Comparison of ENCODE assay signal across 8 cellular contexts in the genomic region with DNA sequence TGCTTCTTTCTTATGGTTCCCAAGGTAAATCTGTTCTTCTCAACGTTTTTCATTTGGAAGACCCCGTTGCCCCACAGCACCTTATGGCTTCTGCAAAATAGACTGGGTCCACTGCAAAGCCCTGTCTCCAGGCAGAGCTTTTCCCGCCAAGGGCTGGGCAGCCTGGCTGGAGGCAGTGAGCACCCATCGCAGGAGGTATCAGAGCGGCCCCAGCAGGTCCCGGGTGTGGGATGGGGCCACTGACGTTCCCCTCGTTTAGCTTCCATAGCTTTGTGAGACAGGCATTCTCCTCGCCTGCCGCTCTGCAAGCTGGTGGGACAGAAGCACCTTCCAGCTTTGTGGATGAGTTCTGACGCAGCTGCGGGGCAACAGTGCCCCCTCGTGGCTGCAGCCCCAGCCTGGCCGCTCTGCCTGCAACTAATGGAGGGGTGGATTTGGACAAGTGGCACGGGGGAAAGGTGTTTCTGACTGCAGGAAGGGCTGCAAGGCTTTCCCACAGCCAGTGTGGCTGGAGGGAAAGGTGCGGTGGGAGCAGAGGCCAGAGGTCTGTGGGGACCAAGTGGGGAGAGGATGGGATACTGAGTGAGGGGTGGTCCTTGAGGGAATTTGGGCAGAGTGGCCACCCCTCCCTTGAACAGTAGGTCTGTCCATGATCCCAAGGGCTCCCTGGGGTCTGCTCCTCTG.
DNase-seq lines count a peak whose midpoint lies in the region; ATAC-seq lines count a peak whose summit lies in the region.

No MANE protein-coding gene starts in this region.

- no peaks in the 10 kb centered on the region for H3K9me3 Mint-ChIP-seq in activated CD8-positive, alpha-beta T cell treated with anti-CD3 and anti-CD28 coated beads, Interleukin-2, amount 10 ng/mL, durations not matched to agents 7 days and 5 days (ENCODE audit: insufficient read depth)

- H3K27ac ChIP-seq in effector memory CD4-positive, alpha-beta T cell (ENCODE audit: insufficient read depth, low read length, poor library complexity, severe bottlenecking) = no peak overlapping the region

- H3K27ac Mint-ChIP-seq in activated CD8-positive, alpha-beta T cell treated with anti-CD3 and anti-CD28 coated beads, Interleukin-2, amount 10 ng/mL, durations not matched to agents 7 days and 5 days = no peak overlapping the region

- H3K36me3 ChIP-seq in effector memory CD4-positive, alpha-beta T cell (ENCODE audit: control insufficient read depth, insufficient read depth, low read length) = no peaks in the 10 kb centered on the region

- CTCF ChIA-PET in activated CD8-positive, alpha-beta T cell treated with anti-CD3 and anti-CD28 coated beads, Interleukin-2, amount 10 ng/mL, durations not matched to agents 7 days and 5 days (lab: Charles Lee) = interaction anchor here (0.8 to 15.5 kb wide), 42 partner anchors 8 to 556 kb away, joined by 3 to 387 read pairs (median 4); partner anchors contain the start of genes HDAC11 and WNT7A

- H3K4me1 Mint-ChIP-seq in activated CD8-positive, alpha-beta T cell treated with anti-CD3 and anti-CD28 coated beads, Interleukin-2, amount 10 ng/mL, durations not matched to agents 7 days and 5 days (ENCODE audit: low read depth) = peaks cover 31% of the 10 kb centered on the region

- H3K4me3 Mint-ChIP-seq in activated CD8-positive, alpha-beta T cell treated with anti-CD3 and anti-CD28 coated beads, Interleukin-2, amount 10 ng/mL, durations not matched to agents 7 days and 5 days = no peak overlapping the region

- no peak overlapping the region for H3K4me3 ChIP-seq in effector memory CD4-positive, alpha-beta T cell (ENCODE audit: insufficient read depth, low read depth, low read length, poor library complexity, severe bottlenecking)

- DNase-seq in EH (ENCODE audit: low read depth) = peak; percentile 78
- DNase-seq in NCI-H748 treated with DMSO at 0.1 percent for 48 hours (lab: John Stamatoyannopoulos, UW) = peak; percentile 29
- peak; percentile 81 for DNase-seq in activated CD8-positive, alpha-beta T cell treated with anti-CD3 and anti-CD28 coated beads, Interleukin-2, amount 10 ng/mL, durations not matched to agents 7 days and 5 days
- DNase-seq in effector memory CD4-positive, alpha-beta T cell = peak; percentile 44 to 60 (median 52)
- peak; percentile 81 for DNase-seq in medulla oblongata (ENCODE audit: extremely low spot score)
- peak; percentile 47 to 51 for DNase-seq in stimulated activated CD8-positive, alpha-beta memory T cell treated with anti-CD3 and anti-CD28 coated beads, Interleukin-15, amount 100 ng/mL, for 4 hours (ENCODE audit: low read depth in 2 of 2)

- ATAC-seq in HG02759 (IDR thresholded peaks at IDR 0.05; ENCODE audit: unreplicated experiment) (peak; percentile 68), GM19397 (IDR thresholded peaks at IDR 0.05; ENCODE audit: unreplicated experiment) (no peak)
- ATAC-seq in activated CD8-positive, alpha-beta T cell treated with anti-CD3 and anti-CD28 coated beads, Interleukin-2, amount 10 ng/mL, durations not matched to agents 7 days and 5 days = peak; percentile 59

- no peaks in the 10 kb centered on the region for H3K36me3 Mint-ChIP-seq in activated CD8-positive, alpha-beta T cell treated with anti-CD3 and anti-CD28 coated beads, Interleukin-2, amount 10 ng/mL, durations not matched to agents 7 days and 5 days (ENCODE audit: low read depth)

- H3K4me1 ChIP-seq in effector memory CD4-positive, alpha-beta T cell (ENCODE audit: control insufficient read depth, insufficient read depth, low read length, poor library complexity, severe bottlenecking) = peaks cover 26% of the 10 kb centered on the region

- POLR2A ChIA-PET in activated CD8-positive, alpha-beta T cell treated with anti-CD3 and anti-CD28 coated beads, Interleukin-2, amount 10 ng/mL, durations not matched to agents 7 days and 5 days (lab: Charles Lee) = interaction anchor here (1.2 kb wide), 1 partner anchor 152 kb away, joined by 4 read pairs; no protein-coding TSS in a partner anchor

- H3K27me3 Mint-ChIP-seq in activated CD8-positive, alpha-beta T cell treated with anti-CD3 and anti-CD28 coated beads, Interleukin-2, amount 10 ng/mL, durations not matched to agents 7 days and 5 days (ENCODE audit: low read depth) = peaks cover 35% of the 10 kb centered on the region

- H3K9me3 ChIP-seq in effector memory CD4-positive, alpha-beta T cell (ENCODE audit: control insufficient read depth, low read length) = no peaks in the 10 kb centered on the region

- H3K27me3 ChIP-seq in effector memory CD4-positive, alpha-beta T cell (replicated peaks; ENCODE audit: control insufficient read depth, insufficient read depth, low read length, poor library complexity, severe bottlenecking) = peaks cover 4% of the 10 kb centered on the region

Comparison
In these comparisons a context has a peak if more than half of its experiments do, and no peak if none do; other contexts are left out.
1. DNase-seq: peak in every context shown above with its lines; median percentile 81 in activated CD8-positive, alpha-beta T cell treated with anti-CD3 and anti-CD28 coated beads, Interleukin-2, amount 10 ng/mL, durations not matched to agents 7 days and 5 days; 81 in medulla oblongata; 78 in EH; 52 in effector memory CD4-positive, alpha-beta T cell; 49 in stimulated activated CD8-positive, alpha-beta memory T cell treated with anti-CD3 and anti-CD28 coated beads, Interleukin-15, amount 100 ng/mL, for 4 hours; 29 in NCI-H748 treated with DMSO at 0.1 percent for 48 hours.